In genomic region chr9:6930827-6931226, GRCh38 we compare ENCODE assay signal across 20 cellular contexts.
A peak's percentile ranks its signal among the peaks of the same experiment; 100 is the strongest.
DNase-seq lines count a peak whose midpoint lies in the region; ATAC-seq, FAIRE-seq and TF ChIP-seq lines count a peak whose summit lies in the region.
"Had no signal": no experiment of that assay in that cellular context is flagged by ENCODE, and none has a peak within 500 bp of the region (broad histone marks: within the 10 kb centered on the region; RNA-seq: fewer than 3 reads in every experiment).

No MANE protein-coding gene starts in this region.

- intact Hi-C loops in right cardiac atrium (cut with DNase I): no loop called here
- intact Hi-C loops in heart left ventricle (cut with DNase I): no loop called here

- no peak overlapping the region for H3K4me3 Mint-ChIP-seq in astrocyte (ENCODE audit: unreplicated experiment)
- H3K4me3 Mint-ChIP-seq: activated CD4-positive, alpha-beta T cell treated with anti-CD3 and anti-CD28 coated beads for 36 hours; CD8-positive, alpha-beta memory T cell; nephron progenitor cell; stimulated activated naive CD8-positive, alpha-beta T cell treated with anti-CD3 and anti-CD28 coated beads, Interleukin-15, Interleukin-2, amounts not matched to agents 100 ng/mL and 50 ng/mL, for 24 hours had no signal

- TF ChIP-seq CTCF in heart left ventricle (IDR thresholded peaks at IDR 0.05) (no peak), astrocyte (IDR thresholded peaks at IDR 0.05; ENCODE audit: insufficient read depth, low read depth, low read length) (no peak), fibroblast of villous mesenchyme (IDR thresholded peaks at IDR 0.05; ENCODE audit: insufficient read depth, low read depth, low read length) (no peak)

- H3K36me3 ChIP-seq in heart left ventricle (no peaks in the 10 kb centered on the region), astrocyte (ENCODE audit: insufficient read depth, low read length) (no peaks in the 10 kb centered on the region)
- H3K36me3 ChIP-seq: upper lobe of right lung had no signal

- no peaks in the 10 kb centered on the region for H3K27me3 Mint-ChIP-seq in astrocyte (ENCODE audit: low read depth, unreplicated experiment)
- H3K27me3 Mint-ChIP-seq: activated CD4-positive, alpha-beta T cell treated with anti-CD3 and anti-CD28 coated beads for 36 hours; CD8-positive, alpha-beta memory T cell; stimulated activated naive CD8-positive, alpha-beta T cell treated with anti-CD3 and anti-CD28 coated beads, Interleukin-15, Interleukin-2, amounts not matched to agents 100 ng/mL and 50 ng/mL, for 24 hours had no signal

- TF ChIP-seq POLR2A in heart left ventricle (IDR thresholded peaks at IDR 0.05): no peak

- no peak for DNase-seq in right cardiac atrium
- DNase-seq in heart left ventricle: no peak
- peak; percentile 80 for DNase-seq in astrocyte (ENCODE audit: low read depth)
- peak; percentile 28 for DNase-seq in fibroblast of villous mesenchyme (ENCODE audit: low read depth)
- DNase-seq in ecto neural progenitor cell (ENCODE audit: low spot score): no peak
- DNase-seq in 8988T: no peak
- DNase-seq in foreskin melanocyte: no peak
- DNase-seq: activated CD4-positive, alpha-beta T cell treated with anti-CD3 and anti-CD28 coated beads for 36 hours; activated effector memory CD4-positive, alpha-beta T cell treated with anti-CD3 and anti-CD28 coated beads, Interleukin-2, amount 50 U/mL, for 16 hours; amygdala; CD8-positive, alpha-beta memory T cell; NCI-H1417; NCI-H82; nephron progenitor cell; PC-3; upper lobe of right lung had no signal

- H3K9me3 ChIP-seq in right cardiac atrium (ENCODE audit: control insufficient read depth, low read length): no peaks in the 10 kb centered on the region
- H3K9me3 ChIP-seq in heart left ventricle: no peaks in the 10 kb centered on the region
- H3K9me3 ChIP-seq in astrocyte (ENCODE audit: insufficient read depth, low read depth, low read length): no peaks in the 10 kb centered on the region
- H3K9me3 ChIP-seq: upper lobe of right lung had no signal

- H3K27ac ChIP-seq in right cardiac atrium (ENCODE audit: low read length) (peak overlapping the region; percentile 27), heart left ventricle (no peak overlapping the region), astrocyte (ENCODE audit: low read depth, low read length) (peak overlapping the region; percentile 27)
- H3K27ac ChIP-seq: KMS-11, SK-N-MC, upper lobe of right lung had no signal

- no peaks in the 10 kb centered on the region for H3K79me2 ChIP-seq in astrocyte (ENCODE audit: insufficient read depth, low read length)

- H3K4me3 ChIP-seq in right cardiac atrium (ENCODE audit: low read length): no peak overlapping the region
- no peak overlapping the region for H3K4me3 ChIP-seq in heart left ventricle
- H3K4me3 ChIP-seq in astrocyte (ENCODE audit: insufficient read depth, low read depth, low read length): no peak overlapping the region
- no peak overlapping the region for H3K4me3 ChIP-seq in fibroblast of villous mesenchyme (ENCODE audit: low read depth, low read length)
- H3K4me3 ChIP-seq: SK-N-MC, upper lobe of right lung had no signal

- H4K20me1 ChIP-seq in astrocyte (ENCODE audit: insufficient read depth, low read length): no peaks in the 10 kb centered on the region

- peak overlapping the region; percentile 21 for H3K27ac Mint-ChIP-seq in astrocyte (ENCODE audit: unreplicated experiment)
- H3K27ac Mint-ChIP-seq: activated CD4-positive, alpha-beta T cell treated with anti-CD3 and anti-CD28 coated beads for 36 hours; nephron progenitor cell had no signal

- H3K4me1 ChIP-seq in right cardiac atrium (ENCODE audit: control insufficient read depth, insufficient read depth, low read length) (peaks cover 13% of the 10 kb centered on the region), heart left ventricle (peaks cover 0 to 27% (median 10%) of the 10 kb centered on the region in 12 donors), astrocyte (ENCODE audit: insufficient read depth, low read length) (peaks cover 18% of the 10 kb centered on the region)
- H3K4me1 ChIP-seq: upper lobe of right lung had no signal

- no peak for FAIRE-seq in astrocyte (lab: Jason Lieb, UNC)

- peak overlapping the region; percentile 30 for H3K4me2 ChIP-seq in astrocyte (ENCODE audit: low read length)
- H3K4me2 ChIP-seq: KMS-11 had no signal

- no peak for ATAC-seq in right cardiac atrium
- ATAC-seq in heart left ventricle: no peak
- ATAC-seq in HG03139 (IDR thresholded peaks at IDR 0.05; ENCODE audit: unreplicated experiment): no peak
- ATAC-seq: PC-3, upper lobe of right lung had no signal

- no peak overlapping the region for H2AFZ ChIP-seq in astrocyte (ENCODE audit: low read depth, low read length)

- H3K9ac ChIP-seq in astrocyte (ENCODE audit: low read length): no peak overlapping the region
- H3K9ac ChIP-seq: KMS-11 had no signal

- H3K4me1 Mint-ChIP-seq in astrocyte (ENCODE audit: low read depth, unreplicated experiment): peaks cover 31% of the 10 kb centered on the region

- H3K9me3 Mint-ChIP-seq in astrocyte (ENCODE audit: unreplicated experiment): no peaks in the 10 kb centered on the region
- H3K9me3 Mint-ChIP-seq: nephron progenitor cell; stimulated activated naive CD8-positive, alpha-beta T cell treated with anti-CD3 and anti-CD28 coated beads, Interleukin-15, Interleukin-2, amounts not matched to agents 100 ng/mL and 50 ng/mL, for 24 hours had no signal

- H3K27me3 ChIP-seq in right cardiac atrium (ENCODE audit: control insufficient read depth, insufficient read depth) (no peaks in the 10 kb centered on the region), heart left ventricle (no peaks in the 10 kb centered on the region), astrocyte (ENCODE audit: insufficient read depth, low read length) (no peaks in the 10 kb centered on the region)
- H3K27me3 ChIP-seq: upper lobe of right lung had no signal

- no peaks in the 10 kb centered on the region for H3K36me3 Mint-ChIP-seq in astrocyte (ENCODE audit: low read depth, unreplicated experiment)

Comparison
In these comparisons a context has a peak if more than half of its experiments do, and no peak if none do; other contexts are left out.
1. H3K27ac ChIP-seq: peak in right cardiac atrium (single experiment) and astrocyte (single experiment); none in heart left ventricle (0 of 12).
2. DNase-seq: peak in astrocyte (single experiment) and fibroblast of villous mesenchyme (single experiment); none in right cardiac atrium (0 of 3), heart left ventricle (0 of 5), ecto neural progenitor cell (single experiment), 8988T (single experiment) and foreskin melanocyte (single experiment).